Comparison of ENCODE assay signal across 8 cellular contexts in the genomic region with DNA sequence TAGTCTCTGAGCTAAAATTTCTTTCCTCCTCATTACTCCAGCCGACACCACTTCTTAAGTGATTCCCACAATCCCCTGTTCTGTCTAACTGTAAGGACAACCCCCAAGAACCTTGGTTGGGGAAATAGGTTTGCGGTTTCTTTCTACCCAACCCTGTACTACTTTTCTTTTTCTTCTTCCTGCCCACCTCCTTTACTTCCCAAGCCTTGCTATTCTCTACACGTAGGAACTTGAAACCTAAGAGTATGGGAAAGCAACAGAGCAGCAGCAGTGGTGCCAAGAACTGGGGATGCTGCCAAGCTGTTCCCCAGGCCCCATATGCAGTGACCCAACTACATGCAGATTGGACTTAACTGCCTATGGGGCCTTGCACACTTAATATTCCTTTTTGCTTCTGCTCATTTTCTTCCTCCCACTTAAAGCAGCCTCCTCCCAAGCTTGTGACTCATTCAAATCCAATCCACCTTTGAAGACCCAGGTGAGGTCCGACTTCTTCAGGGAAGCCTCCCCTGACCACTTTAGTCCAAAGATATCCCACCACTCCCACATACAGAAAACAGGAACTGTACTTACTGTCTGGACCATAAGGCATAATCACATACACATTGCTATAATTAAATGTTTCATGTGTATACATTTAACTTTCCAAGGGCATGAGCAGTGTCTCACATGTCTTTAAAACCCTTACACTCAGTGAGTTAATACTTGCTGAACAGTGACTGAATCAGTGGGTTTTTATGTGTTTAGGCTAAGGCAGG. TPM values are rescaled to one million over a fixed set of nuclear protein-coding genes. Genes with fewer than 3 reads are reported as not detected.
DNase-seq lines count a peak whose midpoint lies in the region; ATAC-seq and TF ChIP-seq lines count a peak whose summit lies in the region.

No MANE protein-coding gene starts in this region.

- ATAC-seq in GM18519 (IDR thresholded peaks at IDR 0.05; ENCODE audit: low FRiP score, unreplicated experiment) (no peak), left lobe of liver (no peak)

- peaks cover 23 to 54% (median 41%) of the 10 kb centered on the region in 10 experiments for H3K4me1 ChIP-seq in BLaER1 treated with 17β-estradiol and CSF1 and Interleukin-3, amounts not matched to agents 10 nM and 100 nM
- H3K4me1 ChIP-seq in HUES6 (ENCODE audit: control insufficient read depth, insufficient read depth, low read length) (peaks cover 30% of the 10 kb centered on the region), muscle layer of colon (ENCODE audit: insufficient read depth, low read length) (peaks cover 16% of the 10 kb centered on the region)

- peaks cover 0 to 58% (median 32%) of the 10 kb centered on the region in 11 experiments; a peak in 17 of 22 replicates for H4K20me1 ChIP-seq in BLaER1 treated with 17β-estradiol and CSF1 and Interleukin-3, amounts not matched to agents 10 nM and 100 nM

- peak overlapping the region in 5 of 11 experiments; percentile 27 to 94 (median 93); a peak in 6 of 22 replicates for H3K27ac ChIP-seq in BLaER1 treated with 17β-estradiol and CSF1 and Interleukin-3, amounts not matched to agents 10 nM and 100 nM
- H3K27ac ChIP-seq in HUES6 (ENCODE audit: low read depth, low read length), result no peak overlapping the region
- H3K27ac ChIP-seq in muscle layer of colon (ENCODE audit: low read depth, low read length), result no peak overlapping the region

- H3K36me3 ChIP-seq in BLaER1 treated with 17β-estradiol and CSF1 and Interleukin-3, amounts not matched to agents 10 nM and 100 nM, result peaks cover 0 to 26% (median under 1%) of the 10 kb centered on the region in 11 experiments; a peak in 7 of 22 replicates
- peaks cover 5% of the 10 kb centered on the region for H3K36me3 ChIP-seq in HUES6 (ENCODE audit: control insufficient read depth, insufficient read depth, low read length)
- H3K36me3 ChIP-seq in muscle layer of colon (ENCODE audit: insufficient read depth, low read length), result no peaks in the 10 kb centered on the region

- peaks cover 67 to 92% (median 82%) of the 10 kb centered on the region in 11 experiments for H3K27me3 ChIP-seq in BLaER1 treated with 17β-estradiol and CSF1 and Interleukin-3, amounts not matched to agents 10 nM and 100 nM
- H3K27me3 ChIP-seq in HUES6 (ENCODE audit: control insufficient read depth, insufficient read depth, low read length) (no peaks in the 10 kb centered on the region), muscle layer of colon (ENCODE audit: control insufficient read depth in 1 of 2, insufficient read depth in 2 of 2, low read length in 2 of 2) (peaks cover 0 to 4% of the 10 kb centered on the region in 2 donors)

- in situ Hi-C loops in astrocyte of the spinal cord (cut with HindIII; ENCODE audit: low sequenced_read_pairs), result no loop called here

- no peak for TF ChIP-seq CTCF in astrocyte of the spinal cord (IDR thresholded peaks at IDR 0.05; ENCODE audit: low read depth, low read length)

- peak overlapping the region; percentile 75 to 93 (median 84) for H3K4me2 ChIP-seq in BLaER1 treated with 17β-estradiol and CSF1 and Interleukin-3, amounts not matched to agents 10 nM and 100 nM

- peak; percentile 67 for DNase-seq in astrocyte of the spinal cord (ENCODE audit: low read depth, low spot score)
- DNase-seq in hippocampal formation (lab: John Stamatoyannopoulos, UW), result no peak
- DNase-seq in left lobe of liver (ENCODE audit: low spot score), result no peak
- no peak for DNase-seq in activated CD4-positive, alpha-beta T cell treated with anti-CD3 and anti-CD28 coated beads for 4 hours

- H3K9ac ChIP-seq in BLaER1 treated with 17β-estradiol and CSF1 and Interleukin-3, amounts not matched to agents 10 nM and 100 nM, result peak overlapping the region; percentile 74 to 96 (median 92); a peak in 20 of 22 replicates
- H3K9ac ChIP-seq in HUES6 (ENCODE audit: low read length), result peak overlapping the region; percentile 95
- H3K9ac ChIP-seq in muscle layer of colon (ENCODE audit: low read length), result peak overlapping the region; percentile 4

- H3K9me3 ChIP-seq in BLaER1 treated with 17β-estradiol and CSF1 and Interleukin-3, amounts not matched to agents 10 nM and 100 nM (replicated peaks in 1 of 11), result peaks cover 0 to 6% (median 0%) of the 10 kb centered on the region in 11 experiments; a peak in 4 of 22 replicates
- no peaks in the 10 kb centered on the region; the same call in 1 of the 2 replicates for H3K9me3 ChIP-seq in HUES6 (ENCODE audit: control insufficient read depth, insufficient read depth, low read depth, low read length)
- no peaks in the 10 kb centered on the region for H3K9me3 ChIP-seq in muscle layer of colon (ENCODE audit: low read length)

- H3K4me3 ChIP-seq in BLaER1 treated with 17β-estradiol and CSF1 and Interleukin-3, amounts not matched to agents 10 nM and 100 nM, result peak overlapping the region; percentile 65 to 84 (median 76)
- H3K4me3 ChIP-seq in HUES6 (ENCODE audit: low read depth, low read length) (peak overlapping the region; percentile 94), astrocyte of the spinal cord (ENCODE audit: low read depth, low read length) (peak overlapping the region; percentile 52), muscle layer of colon (ENCODE audit: low read depth in 1 of 2, low read length in 2 of 2) (peak overlapping the region in 1 of 2 donors; percentile 48)

RNA-seq across cellular contexts. Expression of gene FAM120C, which starts 1.7 kb away (rescaled TPM):
- total RNA-seq in left lobe of liver, result 4.2 TPM

Comparison
In these comparisons a context has a peak if more than half of its experiments do, and no peak if none do; other contexts are left out.
1. H3K9ac ChIP-seq: peak in every context shown above with its lines; median percentile 95 in HUES6; 92 in BLaER1 treated with 17β-estradiol and CSF1 and Interleukin-3, amounts not matched to agents 10 nM and 100 nM; 4 in muscle layer of colon.